ENCODE assay signal across 2 cellular contexts in genomic region chr5:73599378-73599777, GRCh38.
TF ChIP-seq lines count a peak whose summit lies in the region.

No MANE protein-coding gene starts in this region.

TF ChIP-seq in HepG2, 621 proteins besides CTCF, POLR2A, EP300 and RAD21:
- TF ChIP-seq MAFF (IDR thresholded peaks at IDR 0.05; ENCODE audit: low read depth, low read length) (peak; percentile 91), MAFK (conservative IDR thresholded peaks at IDR 0.05 in 1 of 2, IDR thresholded peaks at IDR 0.05 in 1 of 2; ENCODE audit: low read length in 2 of 2) (peak; percentile 89 to 95), ZNF773 (CRISPR knock-in tag; IDR thresholded peaks at IDR 0.05; ENCODE audit: borderline replicate concordance) (no peak), SSRP1 (CRISPR knock-in tag; IDR thresholded peaks at IDR 0.05) (no peak)

TF ChIP-seq in K562, 482 proteins besides CTCF, POLR2A, EP300 and RAD21:
- TF ChIP-seq, protein P1, sequence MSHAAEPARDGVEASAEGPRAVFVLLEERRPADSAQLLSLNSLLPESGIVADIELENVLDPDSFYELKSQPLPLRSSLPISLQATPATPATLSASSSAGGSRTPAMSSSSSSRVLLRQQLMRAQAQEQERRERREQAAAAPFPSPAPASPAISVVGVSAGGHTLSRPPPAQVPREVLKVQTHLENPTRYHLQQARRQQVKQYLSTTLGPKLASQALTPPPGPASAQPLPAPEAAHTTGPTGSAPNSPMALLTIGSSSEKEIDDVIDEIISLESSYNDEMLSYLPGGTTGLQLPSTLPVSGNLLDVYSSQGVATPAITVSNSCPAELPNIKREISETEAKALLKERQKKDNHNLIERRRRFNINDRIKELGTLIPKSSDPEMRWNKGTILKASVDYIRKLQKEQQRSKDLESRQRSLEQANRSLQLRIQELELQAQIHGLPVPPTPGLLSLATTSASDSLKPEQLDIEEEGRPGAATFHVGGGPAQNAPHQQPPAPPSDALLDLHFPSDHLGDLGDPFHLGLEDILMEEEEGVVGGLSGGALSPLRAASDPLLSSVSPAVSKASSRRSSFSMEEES (CRISPR knock-in tag; IDR thresholded peaks at IDR 0.05) = no peak
- TF ChIP-seq MAFF (IDR thresholded peaks at IDR 0.05; ENCODE audit: low read length) = peak; percentile 18; the same call in 1 of the 2 replicates
TF ChIP-seq in K562: peak in this region for 1.
